21 cellular contexts compared by ENCODE assay signal in the genomic region with DNA sequence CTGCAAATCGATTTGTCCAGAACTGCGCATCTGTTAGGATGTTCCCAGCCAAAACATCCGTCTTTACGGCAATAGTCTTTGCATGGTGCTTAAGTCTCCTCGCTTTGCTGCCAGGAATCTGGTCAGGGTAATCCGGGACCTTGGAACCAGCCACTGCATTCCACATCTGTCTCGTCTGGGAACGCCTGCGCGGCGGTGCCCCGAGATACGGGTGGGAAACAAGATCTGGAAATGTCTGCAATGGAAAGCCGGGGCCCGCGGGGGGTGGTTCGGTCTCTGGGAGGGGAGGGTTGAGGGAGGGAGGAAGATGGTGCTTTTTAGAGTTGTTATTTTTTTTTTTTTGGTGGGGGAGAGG. TPM values are rescaled to one million over a fixed set of nuclear protein-coding genes. Genes with fewer than 3 reads are reported as not detected.
DNase-seq lines count a peak whose midpoint lies in the region; ATAC-seq and TF ChIP-seq lines count a peak whose summit lies in the region.
"Had no signal": no experiment of that assay in that cellular context is flagged by ENCODE, and none has a peak within 500 bp of the region (broad histone marks: within the 10 kb centered on the region; RNA-seq: fewer than 3 reads in every experiment).

No MANE protein-coding gene starts in this region.

- no peak overlapping the region for H3K4me3 Mint-ChIP-seq in neural crest cell
- no peak overlapping the region for H3K4me3 Mint-ChIP-seq in MCF 10A (ENCODE audit: unreplicated experiment)
- H3K4me3 Mint-ChIP-seq: IgD-negative memory B cell, memory B cell had no signal

- H3K4me1 Mint-ChIP-seq in neural crest cell (peaks cover 7% of the 10 kb centered on the region), MCF 10A (ENCODE audit: insufficient read depth, unreplicated experiment) (no peaks in the 10 kb centered on the region)
- H3K4me1 Mint-ChIP-seq: IgD-negative memory B cell, memory B cell had no signal

- intact Hi-C loops in heart left ventricle (cut with DNase I): no loop called here
- intact Hi-C loops in MCF 10A (cut with micrococcal nuclease): no loop called here

- POLR2A ChIA-PET in MCF 10A (lab: Yijun Ruan, JAX): no interaction called here

- TF ChIP-seq CTCF in AG09319 (IDR thresholded peaks at IDR 0.05; ENCODE audit: low read depth, low read length) (no peak), heart left ventricle (IDR thresholded peaks at IDR 0.05) (no peak), neural crest cell (conservative IDR thresholded peaks at IDR 0.05) (no peak), MCF 10A (IDR thresholded peaks at IDR 0.05; ENCODE audit: unreplicated experiment) (no peak)

- BruUV-seq in MCF 10A (replicated peaks; lab: Mats Ljungman, UMichigan): no TSS peak

- H3K27me3 ChIP-seq in SJCRH30: no peaks in the 10 kb centered on the region
- H3K27me3 ChIP-seq in heart left ventricle: no peaks in the 10 kb centered on the region
- H3K27me3 ChIP-seq: stomach had no signal

- WGBS in heart left ventricle, 4 donors: 15 to 23% (median 17%) methylated on average over 16 to 17 of the region's 17 CpGs

- H3K36me3 ChIP-seq in SJCRH30 (no peaks in the 10 kb centered on the region), heart left ventricle (no peaks in the 10 kb centered on the region)
- H3K36me3 ChIP-seq: stomach had no signal

- peaks cover 7% of the 10 kb centered on the region for H3K27me3 Mint-ChIP-seq in neural crest cell (ENCODE audit: low read depth)
- H3K27me3 Mint-ChIP-seq in MCF 10A (ENCODE audit: insufficient read depth, unreplicated experiment): no peaks in the 10 kb centered on the region
- H3K27me3 Mint-ChIP-seq: IgD-negative memory B cell, memory B cell had no signal

- H3K4me1 ChIP-seq in SJCRH30: peaks cover 23% of the 10 kb centered on the region
- H3K4me1 ChIP-seq in heart left ventricle: peaks cover 0 to 40% (median 19%) of the 10 kb centered on the region in 12 donors

- peak; percentile 23 for DNase-seq in AG09319 (ENCODE audit: extremely low read depth, low read depth)
- DNase-seq in SJCRH30: peak in 1 of 2 experiments; percentile 89
- peak in 4 of 5 donors; percentile 59 to 76 (median 71) for DNase-seq in heart left ventricle
- no peak for DNase-seq in neural crest cell (ENCODE audit: low read depth, low spot score)
- no peak for DNase-seq in MCF 10A (ENCODE audit: unreplicated experiment)
- DNase-seq in amniotic stem cell (lab: John Stamatoyannopoulos, UW): no peak
- DNase-seq in NCI-H510A treated with DMSO at 0.1 percent for 48 hours (lab: John Stamatoyannopoulos, UW): no peak
- DNase-seq: ACHN; activated gamma-delta T cell; anterior cingulate cortex; COR-L47; NCI-H524 treated with DMSO at 0.1 percent for 48 hours; retina; stimulated activated CD4-positive, alpha-beta T cell treated with anti-CD3 and anti-CD28 coated beads, Interleukin-2, amount 100 ng/mL, for 24 hours; stomach; T1000 had no signal

- no peaks in the 10 kb centered on the region for H3K36me3 Mint-ChIP-seq in neural crest cell (ENCODE audit: low read depth)
- H3K36me3 Mint-ChIP-seq in MCF 10A (ENCODE audit: insufficient read depth, unreplicated experiment): no peaks in the 10 kb centered on the region
- H3K36me3 Mint-ChIP-seq: memory B cell had no signal

- no peak for TF ChIP-seq POLR2A in heart left ventricle (IDR thresholded peaks at IDR 0.05)

- ATAC-seq in heart left ventricle (peak; percentile 33 to 81 (median 60)), GM18867 (IDR thresholded peaks at IDR 0.05; ENCODE audit: unreplicated experiment) (no peak)
- ATAC-seq: GM12878 had no signal

- peak overlapping the region; percentile 57 for H3K27ac Mint-ChIP-seq in neural crest cell (ENCODE audit: unreplicated experiment)
- no peak overlapping the region for H3K27ac Mint-ChIP-seq in MCF 10A (ENCODE audit: low read depth, unreplicated experiment)
- H3K27ac Mint-ChIP-seq: IgD-negative memory B cell, memory B cell had no signal

- CTCF ChIA-PET in MCF 10A (lab: Yijun Ruan, JAX): interaction anchor here (0.7 kb wide), 1 partner anchor 412 kb away, joined by 3 read pairs; no protein-coding TSS in a partner anchor

- no peaks in the 10 kb centered on the region for H3K9me3 ChIP-seq in SJCRH30 (replicated peaks)
- H3K9me3 ChIP-seq in heart left ventricle: no peaks in the 10 kb centered on the region
- H3K9me3 ChIP-seq: stomach had no signal

- H3K27ac ChIP-seq in SJCRH30 (peak overlapping the region; percentile 94), heart left ventricle (peak overlapping the region in 10 of 12 donors; percentile 23 to 83 (median 50))
- H3K27ac ChIP-seq: SK-N-MC had no signal

- H3K9me3 Mint-ChIP-seq in neural crest cell: no peaks in the 10 kb centered on the region
- H3K9me3 Mint-ChIP-seq in MCF 10A (ENCODE audit: unreplicated experiment): no peaks in the 10 kb centered on the region
- H3K9me3 Mint-ChIP-seq: IgD-negative memory B cell, memory B cell had no signal

- H3K4me3 ChIP-seq in SJCRH30 (no peak overlapping the region), heart left ventricle (peak overlapping the region in 5 of 12 donors; percentile 11 to 31 (median 26))
- H3K4me3 ChIP-seq: GM12878, SK-N-MC, stomach had no signal

RNA-seq across cellular contexts. Expression of a gene that starts 49.0 kb away (rescaled TPM):
- total RNA-seq in SJCRH30 (2014; rRNA removed; shearing (Covaris generic)): 26.9 and 31.6 TPM in 2 replicates
- 10 to 100 TPM; 19.4 to 50.9 (median 23.3) TPM for total RNA-seq in heart left ventricle
- 10 to 100 TPM; 11.8 to 17.9 TPM for polyA plus RNA-seq in heart left ventricle
- total RNA-seq in neural crest cell: 0.82 and 1.0 TPM in 2 replicates
- 20.1 and 26.6 TPM in 2 replicates for total RNA-seq in MCF 10A (2022)
- polyA plus RNA-seq: IgD-negative memory B cell had no signal

Comparison
In these comparisons a context has a peak if more than half of its experiments do, and no peak if none do; other contexts are left out.
1. DNase-seq: peak in AG09319 (single experiment) and heart left ventricle (4 of 5); none in neural crest cell (single experiment), MCF 10A (single experiment), amniotic stem cell (single experiment) and NCI-H510A treated with DMSO at 0.1 percent for 48 hours (single experiment).
2. RNA of a gene that starts 49.0 kb away (total RNA-seq): 26.9 to 31.6 TPM in SJCRH30, 19.4 to 50.9 TPM in heart left ventricle and 20.1 to 26.6 TPM in MCF 10A; 0.82 to 1.0 TPM in neural crest cell; every median in the first group is over 10 times any median in the second.